ENCODE assay signal across 25 cellular contexts in the genomic region with DNA sequence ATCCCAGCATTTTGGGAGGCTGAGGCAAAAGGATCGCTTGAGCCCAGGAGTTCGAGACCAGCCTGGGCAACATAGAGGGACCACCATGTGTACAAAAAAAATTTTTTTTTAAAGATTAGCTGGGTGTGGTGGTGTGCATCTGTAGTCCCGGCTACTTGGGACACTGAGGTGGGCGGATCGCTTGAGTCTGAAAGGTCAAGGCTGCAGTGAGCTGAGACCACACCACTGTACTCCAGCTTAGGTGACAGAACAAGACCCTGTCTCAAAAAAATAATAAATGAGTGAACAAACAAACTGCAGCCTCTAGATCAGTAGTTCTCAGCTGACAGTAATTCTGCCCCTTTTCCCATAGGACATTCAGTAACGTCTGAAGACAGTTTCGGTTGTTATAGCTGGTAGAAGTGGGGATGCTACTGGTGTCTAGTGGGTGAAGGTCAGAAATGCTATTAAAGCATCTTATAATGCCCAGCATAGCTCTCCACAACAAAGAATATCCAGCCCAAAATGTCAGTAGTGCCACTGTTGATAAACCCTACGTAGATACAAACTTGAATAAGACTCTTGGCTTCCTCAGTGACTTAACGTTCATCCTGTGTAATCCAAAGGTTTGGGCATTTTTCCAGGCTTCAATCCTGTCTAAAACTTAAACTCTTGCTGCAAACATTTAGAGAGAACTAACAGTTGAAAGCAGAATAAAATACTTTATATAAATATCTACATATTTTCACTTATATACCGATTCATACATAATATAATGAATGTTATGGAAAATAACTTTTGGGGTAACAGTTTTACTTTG. TPM values are rescaled to one million over a fixed set of nuclear protein-coding genes. Genes with fewer than 3 reads are reported as not detected.
DNase-seq lines count a peak whose midpoint lies in the region; ATAC-seq, FAIRE-seq and TF ChIP-seq lines count a peak whose summit lies in the region.
"Had no signal": no experiment of that assay in that cellular context is flagged by ENCODE, and none has a peak within 500 bp of the region (broad histone marks: within the 10 kb centered on the region; RNA-seq: fewer than 3 reads in every experiment).

No MANE protein-coding gene starts in this region.

- peak; percentile 16 for ATAC-seq in GM12878
- ATAC-seq in omental fat pad (ENCODE audit: low FRiP score), result no peak
- ATAC-seq: activated naive CD4-positive, alpha-beta T cell treated with anti-CD3 and anti-CD28 coated beads, Interleukin-2, amount 50 U/mL, for 72 hours; lower lobe of right lung; T-helper 17 cell had no signal

- CTCF ChIA-PET in GM12878 (lab: Yijun Ruan, JAX), result interaction anchor here (0.6 to 1.6 kb wide), 6 partner anchors 10 to 525 kb away, joined by 3 to 7 read pairs (median 4); no protein-coding TSS in a partner anchor

- 0 out of 2 replicates have a peak, but pooled peaks have one; percentile 32 for TF ChIP-seq POLR2A in GM12878 (IDR thresholded peaks at IDR 0.05; ENCODE audit: low read depth, low read length)

- no TSS peak for BruUV-seq in GM12878 (replicated peaks; lab: Mats Ljungman, UMichigan)

- H3K27me3 ChIP-seq in GM23248 (replicated peaks; ENCODE audit: insufficient read depth), result no peaks in the 10 kb centered on the region
- H3K27me3 ChIP-seq in GM12878 (replicated peaks in 1 of 2; ENCODE audit: control insufficient read depth in 2 of 2, insufficient read depth in 2 of 2, low read length in 1 of 2), result no peaks in the 10 kb centered on the region
- H3K27me3 ChIP-seq: neutrophil had no signal

- in situ Hi-C loops in GM23248 (cut with MboI) (loop anchor here (10.0 kb wide), 1 partner anchor 245 kb away; no protein-coding TSS in a partner anchor), GM12878 (cut with MboI) (loop anchor here (5.0 to 10.0 kb wide), 2 partner anchors 248 to 385 kb away; no protein-coding TSS in a partner anchor)

- H3K4me2 ChIP-seq in GM23248 (ENCODE audit: unreplicated experiment), result no peak overlapping the region
- peak overlapping the region; percentile 35; the same call in 1 of the 2 replicates for H3K4me2 ChIP-seq in GM12878 (ENCODE audit: control insufficient read depth, insufficient read depth)

- no peak for TF ChIP-seq EP300 in GM12878 (IDR thresholded peaks at IDR 0.05; ENCODE audit: borderline replicate concordance in 1 of 2, control insufficient read depth in 1 of 2, low read depth in 2 of 2, low read length in 2 of 2)

- 0 out of 2 replicates have a peak, but pooled peaks cover 7% of the 10 kb centered on the region for H3F3A ChIP-seq in GM23248 (ENCODE audit: insufficient read depth)

- H3K27ac ChIP-seq in GM23248, result no peak overlapping the region
- H3K27ac ChIP-seq in GM12878 (ENCODE audit: control insufficient read depth, insufficient read depth), result no peak overlapping the region
- H3K27ac ChIP-seq: 22Rv1, lower lobe of right lung, neutrophil had no signal

- FAIRE-seq in GM12878 (lab: Jason Lieb, UNC) (no peak), frontal cortex (lab: Jason Lieb, UNC) (no peak)
- FAIRE-seq: astrocyte had no signal

- no peaks in the 10 kb centered on the region for H4K20me1 ChIP-seq in GM23248 (ENCODE audit: insufficient read depth)
- no peaks in the 10 kb centered on the region for H4K20me1 ChIP-seq in GM12878 (ENCODE audit: control insufficient read depth, insufficient read depth)

- H3K36me3 ChIP-seq in GM23248 (ENCODE audit: low read depth), result peaks cover 45% of the 10 kb centered on the region
- H3K36me3 ChIP-seq in GM12878 (ENCODE audit: control insufficient read depth in 2 of 2, insufficient read depth in 2 of 2, low read length in 1 of 2), result peaks cover 4 to 19% of the 10 kb centered on the region in 2 experiments

- no peaks in the 10 kb centered on the region for H3K9me2 ChIP-seq in GM23248 (ENCODE audit: insufficient read depth)

- 90 to 93% methylated on average over 10 of the region's 10 CpGs for WGBS in GM23248 (ENCODE audit: low coverage in 1 of 2, low lambda C conversion rate in 2 of 2, missing lambda C conversion rate in 2 of 2), 2 experiments
- WGBS in GM12878 (ENCODE audit: insufficient coverage, insufficient replicate concordance, low lambda C conversion rate, missing lambda C conversion rate), result 83% methylated on average over 10 of the region's 10 CpGs

- H3K4me3 ChIP-seq in GM23248 (no peak overlapping the region), GM12878 (no peak overlapping the region), fibroblast of pulmonary artery (replicated peaks; ENCODE audit: low read depth, low read length) (no peak overlapping the region)
- H3K4me3 ChIP-seq: lower lobe of right lung had no signal

- no peak overlapping the region for H3K9ac ChIP-seq in GM23248
- H3K9ac ChIP-seq in GM12878 (ENCODE audit: control insufficient read depth, insufficient read depth, low read length), result no peak overlapping the region

- H3K4me1 ChIP-seq in GM23248 (ENCODE audit: insufficient read depth) (peaks cover 14% of the 10 kb centered on the region), GM12878 (ENCODE audit: control insufficient read depth, insufficient read depth, low read length) (no peaks in the 10 kb centered on the region)
- H3K4me1 ChIP-seq: lower lobe of right lung had no signal

- POLR2A ChIA-PET in GM12878 (lab: Charles Lee), result interaction anchor here (0.7 to 1.1 kb wide), 4 partner anchors 8 to 132 kb away, joined by 3 to 6 read pairs (median 5); no protein-coding TSS in a partner anchor

- H3K79me2 ChIP-seq in GM23248 (ENCODE audit: insufficient read depth) (peaks cover 91% of the 10 kb centered on the region), GM12878 (ENCODE audit: control insufficient read depth, insufficient read depth, low read length) (peaks cover 76% of the 10 kb centered on the region)

- peak; percentile 28 for DNase-seq in DMS 273 (lab: John Stamatoyannopoulos, UW; ENCODE audit: unreplicated experiment)
- no peak for DNase-seq in DMS 273 treated with DMSO at 0.1 percent for 48 hours (lab: John Stamatoyannopoulos, UW)
- peak; percentile 6 for DNase-seq in GM23248
- DNase-seq in GM12878 (ENCODE audit: low read depth, low spot score), result no peak
- DNase-seq in fibroblast of pulmonary artery (ENCODE audit: low read depth), result peak; percentile 51
- no peak for DNase-seq in OCI-M2 (lab: John Stamatoyannopoulos, UW; ENCODE audit: unreplicated experiment)
- no peak for DNase-seq in omental fat pad (ENCODE audit: low spot score)
- DNase-seq in frontal cortex (ENCODE audit: low spot score in 2 of 2), result no peak
- DNase-seq: activated T-cell treated with anti-CD3 and anti-CD28 coated beads, Interleukin-2, amount 50 U/mL, for 72 hours; AML-193; COR-L47; endodermal cell; foreskin melanocyte; hypothalamus; islet precursor cell; lower lobe of right lung; NCI-H187; NCI-H774; OCI-M1; stimulated activated CD4-positive, alpha-beta T cell treated with anti-CD3 and anti-CD28 coated beads, Interleukin-12 subunit alpha, Interleukin-12 subunit beta, amount 100 ng/mL, for 4 hours; T-helper 17 cell had no signal

- intact Hi-C loops in GM12878 (cut with micrococcal nuclease; ENCODE audit: unreplicated experiment), result loop anchor here (5.0 kb wide), 1 partner anchor 523 kb away; no protein-coding TSS in a partner anchor

- H2AFZ ChIP-seq in GM23248 (no peak overlapping the region), GM12878 (ENCODE audit: control insufficient read depth, low read depth, low read length) (no peak overlapping the region)

- RAD21 ChIA-PET in GM12878 (lab: Charles Lee; ENCODE audit: unreplicated experiment), result interaction anchor here (0.6 to 1.5 kb wide), 9 partner anchors 8 to 856 kb away, joined by 3 to 5 read pairs (median 3); a partner anchor contains a TSS

- SMC1A ChIA-PET in GM12878 (lab: Charles Lee; ENCODE audit: uncharacterized antibody, unreplicated experiment), result interaction anchor here (0.8 to 10.7 kb wide), 13 partner anchors 8 to 525 kb away, joined by 3 to 73 read pairs (median 4); a partner anchor contains a TSS

- H3K9me3 ChIP-seq in GM23248 (ENCODE audit: low read depth) (no peaks in the 10 kb centered on the region), GM12878 (replicated peaks; ENCODE audit: control insufficient read depth, insufficient read depth, low read length) (no peaks in the 10 kb centered on the region)
- H3K9me3 ChIP-seq: lower lobe of right lung, neutrophil had no signal

- no peak for TF ChIP-seq RAD21 in GM12878 (IDR thresholded peaks at IDR 0.05; ENCODE audit: insufficient read depth, low read depth, low read length)

- TF ChIP-seq CTCF in GM12878 (IDR thresholded peaks at IDR 0.05 in 2 of 3, conservative IDR thresholded peaks at IDR 0.05 in 1 of 3; ENCODE audit: control insufficient read depth in 2 of 3, extremely low read depth in 1 of 3, insufficient read depth in 1 of 3, low read depth in 3 of 3, low read length in 3 of 3) (no peak), fibroblast of pulmonary artery (IDR thresholded peaks at IDR 0.05; ENCODE audit: low read length, missing control alignments) (no peak), omental fat pad (IDR thresholded peaks at IDR 0.05) (no peak)

RNA-seq across cellular contexts. Expression of a gene that starts 10.6 kb away (rescaled TPM):
- 40.2 and 73.6 TPM in 2 replicates for total RNA-seq in GM23248 (2014; rRNA removed; shearing (Covaris generic))
- polyA plus RNA-seq in GM23248 (2016; fragmentation: Nextera tagmentation; extraction: Ambion mirVana), result 69.7 and 88.2 TPM in 2 replicates
- total RNA-seq in GM12878 (2013; cell fraction: nucleolus; rRNA removed), result 263 and 313 TPM in 2 replicates
- 130 and 133 TPM in 2 replicates for total RNA-seq in GM12878 (2014; rRNA removed)
- 224 and 231 TPM in 2 replicates for total RNA-seq in GM12878 (2014; rRNA removed; fragmentation: Illumina TruSeq; extraction: Trizol)
- total RNA-seq in GM12878 (2021), result 124 and 142 TPM in 2 replicates
- polyA plus RNA-seq in GM12878 (2011; ENCODE audit: low read depth), result 32.9 TPM
- polyA plus RNA-seq in GM12878 (2011; rRNA removed), result 93.3 and 214 TPM in 2 replicates
- polyA plus RNA-seq in GM12878 (2011; cell fraction: cytosol; rRNA removed), result 37.2 and 42.5 TPM in 2 replicates
- polyA plus RNA-seq in GM12878 (2011; cell fraction: nucleus; rRNA removed), result 181 and 214 TPM in 2 replicates
- 59.4 and 74.4 TPM in 2 replicates for polyA plus RNA-seq in GM12878 (2012)
- 250 and 324 TPM in 2 replicates for polyA plus RNA-seq in GM12878 (2014; fragmentation: Illumina TruSeq; extraction: Trizol)
- polyA plus RNA-seq in GM12878 (2014; fragmentation: Nextera tagmentation; extraction: Ambion mirVana), result 100 to 1,000 TPM in 1 of 2 experiments, 10 to 100 TPM in 1; 75.6 to 127 TPM
- 121 and 128 TPM in 2 replicates for polyA plus RNA-seq in GM12878 (2014; rRNA removed)
- polyA plus RNA-seq in GM12878 (2016; fragmentation: Nextera tagmentation; extraction: Ambion mirVana), result 100 to 1,000 TPM; 278 to 288 TPM
- polyA minus RNA-seq in GM12878 (2011; rRNA and poly(A)+ RNA removed), result 37.5 and 42.8 TPM in 2 replicates
- 23.5 and 30.7 TPM in 2 replicates for polyA minus RNA-seq in GM12878 (2011; cell fraction: cytosol; rRNA and poly(A)+ RNA removed)
- polyA minus RNA-seq in GM12878 (2011; cell fraction: nucleus; rRNA and poly(A)+ RNA removed), result 128 and 223 TPM in 2 replicates
- 10 to 100 TPM; 12.7 to 33.1 (median 16.7) TPM for total RNA-seq in omental fat pad
- total RNA-seq in frontal cortex, result 24.9 TPM

RNA-seq across cellular contexts. Expression of a gene that starts 11.0 kb away (rescaled TPM):
- total RNA-seq in GM23248 (2014; rRNA removed; shearing (Covaris generic)), result 48.4 and 59.4 TPM in 2 replicates
- 15.2 and 19.8 TPM in 2 replicates for polyA plus RNA-seq in GM23248 (2016; fragmentation: Nextera tagmentation; extraction: Ambion mirVana)
- total RNA-seq in GM12878 (2013; cell fraction: nucleolus; rRNA removed), result 57.3 and 60.6 TPM in 2 replicates
- 14.1 and 16.2 TPM in 2 replicates for total RNA-seq in GM12878 (2014; rRNA removed)
- total RNA-seq in GM12878 (2014; rRNA removed; fragmentation: Illumina TruSeq; extraction: Trizol), result 20.2 and 21.5 TPM in 2 replicates
- total RNA-seq in GM12878 (2021), result 11.1 and 13.7 TPM in 2 replicates
- polyA plus RNA-seq in GM12878 (2011; ENCODE audit: low read depth), result 7.5 TPM
- polyA plus RNA-seq in GM12878 (2011; rRNA removed), result 16.2 and 29.3 TPM in 2 replicates
- polyA plus RNA-seq in GM12878 (2011; cell fraction: cytosol; rRNA removed), result 4.0 and 5.1 TPM in 2 replicates
- polyA plus RNA-seq in GM12878 (2011; cell fraction: nucleus; rRNA removed), result 17.6 and 21.9 TPM in 2 replicates
- polyA plus RNA-seq in GM12878 (2012), result 9.9 and 11.7 TPM in 2 replicates
- polyA plus RNA-seq in GM12878 (2014; fragmentation: Illumina TruSeq; extraction: Trizol), result 18.4 and 27.6 TPM in 2 replicates
- 1 to 10 TPM; 6.5 to 6.7 TPM for polyA plus RNA-seq in GM12878 (2014; fragmentation: Nextera tagmentation; extraction: Ambion mirVana)
- polyA plus RNA-seq in GM12878 (2014; rRNA removed), result 14.4 and 15.4 TPM in 2 replicates
- polyA plus RNA-seq in GM12878 (2016; fragmentation: Nextera tagmentation; extraction: Ambion mirVana), result 10 to 100 TPM; 11.6 to 14.1 TPM
- 5.8 and 9.2 TPM in 2 replicates for polyA minus RNA-seq in GM12878 (2011; rRNA and poly(A)+ RNA removed)
- 4.3 and 6.5 TPM in 2 replicates for polyA minus RNA-seq in GM12878 (2011; cell fraction: cytosol; rRNA and poly(A)+ RNA removed)
- 18.4 and 19.2 TPM in 2 replicates for polyA minus RNA-seq in GM12878 (2011; cell fraction: nucleus; rRNA and poly(A)+ RNA removed)
- 10 to 100 TPM; 13.9 to 34.5 (median 19.9) TPM for total RNA-seq in omental fat pad
- total RNA-seq in frontal cortex, result 42.4 TPM

RNA-seq across cellular contexts. Expression of a gene that starts 39.6 kb away (rescaled TPM):
- total RNA-seq in GM23248 (2014; rRNA removed; shearing (Covaris generic)), result 14.8 and 26.1 TPM in 2 replicates
- polyA plus RNA-seq in GM23248 (2016; fragmentation: Nextera tagmentation; extraction: Ambion mirVana) (23.9 and 25.0 TPM in 2 replicates), GM12878 (2011; rRNA removed) (33.1 and 43.6 TPM in 2 replicates), GM12878 (2014; fragmentation: Illumina TruSeq; extraction: Trizol) (29.5 and 36.4 TPM in 2 replicates), GM12878 (2014; fragmentation: Nextera tagmentation; extraction: Ambion mirVana) (100 to 1,000 TPM in 1 of 2 experiments, 10 to 100 TPM in 1; 28.9 to 105 TPM), GM12878 (2014; rRNA removed) (13.0 and 14.4 TPM in 2 replicates), GM12878 (2016; fragmentation: Nextera tagmentation; extraction: Ambion mirVana) (10 to 100 TPM; 57.0 to 57.8 TPM)
- total RNA-seq in GM12878 (2013; cell fraction: nucleolus; rRNA removed), result 46.0 and 53.4 TPM in 2 replicates
- total RNA-seq in GM12878 (2014; rRNA removed) (33.5 and 41.5 TPM in 2 replicates), GM12878 (2014; rRNA removed; fragmentation: Illumina TruSeq; extraction: Trizol) (38.6 and 40.2 TPM in 2 replicates), GM12878 (2021) (27.2 and 29.6 TPM in 2 replicates), omental fat pad (1 to 10 TPM in 3 of 4 donors, under 1 TPM in 1; 0.32 to 1.6 (median 1.4) TPM), frontal cortex (11.0 TPM)
- 10.4 TPM for polyA plus RNA-seq in GM12878 (2011; ENCODE audit: low read depth)
- polyA plus RNA-seq in GM12878 (2011; cell fraction: cytosol; rRNA removed), result 12.3 and 16.9 TPM in 2 replicates
- polyA plus RNA-seq in GM12878 (2011; cell fraction: nucleus; rRNA removed), result 10.6 and 11.0 TPM in 2 replicates
- polyA plus RNA-seq in GM12878 (2012), result 11.5 and 12.6 TPM in 2 replicates
- 24.6 and 29.3 TPM in 2 replicates for polyA minus RNA-seq in GM12878 (2011; rRNA and poly(A)+ RNA removed)
- polyA minus RNA-seq in GM12878 (2011; cell fraction: cytosol; rRNA and poly(A)+ RNA removed), result 14.7 and 21.5 TPM in 2 replicates
- polyA minus RNA-seq in GM12878 (2011; cell fraction: nucleus; rRNA and poly(A)+ RNA removed), result 13.4 and 22.3 TPM in 2 replicates

Comparison
In these comparisons a context has a peak if more than half of its experiments do, and no peak if none do; other contexts are left out.
1. DNase-seq: peak in DMS 273 (single experiment), GM23248 (single experiment) and fibroblast of pulmonary artery (single experiment); none in DMS 273 treated with DMSO at 0.1 percent for 48 hours (single experiment), GM12878 (single experiment), OCI-M2 (single experiment), omental fat pad (single experiment) and frontal cortex (0 of 2).